ENCODE assay signal across 8 cellular contexts in the genomic region with DNA sequence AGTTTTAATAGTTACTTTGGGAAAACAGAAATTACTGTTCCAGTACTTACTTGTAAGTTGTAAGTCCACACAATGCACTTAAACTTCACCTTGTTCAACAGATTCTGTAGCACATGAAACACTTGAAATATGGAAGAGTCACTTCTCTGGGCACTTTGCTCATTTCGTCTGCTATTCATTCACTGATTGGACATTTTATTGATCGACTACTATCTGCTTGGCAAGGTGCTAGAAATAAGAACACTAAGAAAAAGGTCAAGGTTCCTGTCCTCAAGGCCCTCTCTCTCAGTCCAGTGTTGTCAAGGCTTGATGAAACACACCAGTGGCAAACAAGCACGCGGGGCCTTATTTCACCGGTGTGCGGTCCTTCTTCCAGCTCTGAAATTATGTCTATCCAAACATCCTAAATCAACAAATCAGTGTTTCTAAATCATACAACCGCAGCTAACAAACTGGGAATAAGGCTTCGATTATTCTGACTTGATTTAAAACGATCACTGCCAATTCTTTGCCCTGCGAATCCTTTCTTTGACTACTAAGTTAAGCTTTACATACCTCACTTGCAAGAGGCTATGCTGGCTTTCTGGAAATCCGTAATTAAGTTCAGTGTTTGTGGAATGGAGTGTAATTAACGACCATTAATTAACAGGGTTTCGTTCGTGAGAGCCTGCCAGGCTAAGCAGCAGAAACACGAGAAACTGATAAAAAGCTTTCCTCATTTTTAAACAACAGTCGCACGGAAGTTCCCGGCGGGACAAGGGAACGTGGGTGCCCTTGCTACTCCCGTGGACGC. TPM values are rescaled to one million over a fixed set of nuclear protein-coding genes. Genes with fewer than 3 reads are reported as not detected.
DNase-seq lines count a peak whose midpoint lies in the region; ATAC-seq and TF ChIP-seq lines count a peak whose summit lies in the region.

No MANE protein-coding gene starts in this region.

- no peak for TF ChIP-seq CTCF in mucosa of descending colon (IDR thresholded peaks at IDR 0.05)

- H3K36me3 ChIP-seq in KOPT-K1 (ENCODE audit: insufficient read depth, low read length) (no peaks in the 10 kb centered on the region), mucosa of descending colon (ENCODE audit: low read depth) (no peaks in the 10 kb centered on the region)

- intact Hi-C loops in mucosa of descending colon (cut with DNase I, micrococcal nuclease): no loop called here

- H3K27ac ChIP-seq in KOPT-K1 (ENCODE audit: low read depth, low read length, poor library complexity, severe bottlenecking): peak overlapping the region; percentile 30

- DNase-seq in GM03348 (ENCODE audit: low spot score): peak; percentile 11
- peak; percentile 39 for DNase-seq in cerebellar cortex (ENCODE audit: low spot score)
- peak in 2 of 3 donors; percentile 26 to 28 for DNase-seq in mucosa of descending colon
- no peak for DNase-seq in AML-193 (lab: John Stamatoyannopoulos, UW)
- no peak for DNase-seq in NCI-H226
- DNase-seq in stimulated activated CD4-positive, alpha-beta T cell treated with anti-CD3 and anti-CD28 coated beads, Interleukin-15, amount 100 ng/mL, for 24 hours: no peak

- H3K4me1 ChIP-seq in mucosa of descending colon (ENCODE audit: low read depth): peaks cover 17% of the 10 kb centered on the region

- no peaks in the 10 kb centered on the region for H3K9me3 ChIP-seq in KOPT-K1 (ENCODE audit: insufficient read depth, low read length, poor library complexity, severe bottlenecking)
- H3K9me3 ChIP-seq in mucosa of descending colon: no peaks in the 10 kb centered on the region

- ATAC-seq in mucosa of descending colon (no peak), HG03432 (IDR thresholded peaks at IDR 0.05; ENCODE audit: unreplicated experiment) (no peak)

- peak overlapping the region; percentile 81 for H3K4me3 ChIP-seq in mucosa of descending colon

RNA-seq across cellular contexts. Expression of gene ITGAV, which starts 0.7 kb away (rescaled TPM):
- total RNA-seq in mucosa of descending colon: 10 to 100 TPM; 41.0 to 62.8 (median 47.2) TPM

Comparison
In these comparisons a context has a peak if more than half of its experiments do, and no peak if none do; other contexts are left out.
1. DNase-seq: peak in GM03348 (single experiment), cerebellar cortex (single experiment) and mucosa of descending colon (2 of 3); none in AML-193 (0 of 2), NCI-H226 (single experiment) and stimulated activated CD4-positive, alpha-beta T cell treated with anti-CD3 and anti-CD28 coated beads, Interleukin-15, amount 100 ng/mL, for 24 hours (single experiment).